10 cellular contexts compared by ENCODE assay signal in the genomic region with DNA sequence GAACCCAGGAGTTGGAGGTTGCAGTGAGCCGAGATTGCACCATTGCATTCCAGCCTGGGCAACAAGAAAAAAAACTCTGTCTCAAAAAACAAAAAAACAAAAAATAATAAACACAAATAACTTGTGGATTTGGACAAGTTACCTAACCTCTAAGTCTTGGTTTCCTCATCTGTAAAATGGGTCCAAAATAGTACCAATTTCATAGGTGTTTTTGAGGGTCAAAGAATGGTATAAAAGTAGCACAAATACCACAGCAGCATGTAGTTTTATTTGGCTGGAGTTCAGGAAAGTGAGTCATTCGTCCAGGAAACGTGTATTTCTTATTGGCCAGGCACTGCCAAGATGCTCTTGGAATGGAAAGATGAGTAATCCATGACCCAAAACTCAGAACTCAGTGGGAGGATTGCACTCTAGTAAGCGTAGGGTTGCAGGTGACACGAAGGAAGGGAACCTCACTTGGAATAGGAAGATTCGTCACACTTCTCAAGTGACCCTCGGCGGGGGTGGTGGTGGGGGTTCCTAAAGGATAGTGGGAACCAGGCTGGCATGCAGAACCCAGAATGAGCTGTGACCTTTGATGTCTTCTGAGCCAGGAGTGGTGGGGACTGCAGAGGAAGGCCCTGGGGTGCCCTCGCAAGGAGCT. TPM values are rescaled to one million over a fixed set of nuclear protein-coding genes. Genes with fewer than 3 reads are reported as not detected.
DNase-seq lines count a peak whose midpoint lies in the region; ATAC-seq and TF ChIP-seq lines count a peak whose summit lies in the region.
"Had no signal": no experiment of that assay in that cellular context is flagged by ENCODE, and none has a peak within 500 bp of the region (broad histone marks: within the 10 kb centered on the region; RNA-seq: fewer than 3 reads in every experiment).

No MANE protein-coding gene starts in this region.

- ATAC-seq in SK-N-SH treated with all-trans-retinoic acid at 6 μM for 48 hours, result peak; percentile 86
- ATAC-seq in stimulated activated effector memory CD8-positive, alpha-beta T cell treated with anti-CD3 and anti-CD28 coated beads, Interleukin-12 subunit alpha, Interleukin-12 subunit beta, amount 100 ng/mL, for 72 hours, result peak; percentile 92
- no peak for ATAC-seq in HG03045 (IDR thresholded peaks at IDR 0.05; ENCODE audit: unreplicated experiment)

- TF ChIP-seq CTCF in foreskin fibroblast (IDR thresholded peaks at IDR 0.05; ENCODE audit: low read depth, low read length), result no peak

- CTCF ChIA-PET in activated CD4-positive, alpha-beta memory T cell treated with anti-CD3 and anti-CD28 coated beads for 36 hours (lab: Charles Lee), result interaction anchor here (0.9 to 1.0 kb wide), 2 partner anchors 9 to 177 kb away, joined by 3 to 7 read pairs; no protein-coding TSS in a partner anchor
- CTCF ChIA-PET in activated CD4-positive, alpha-beta memory T cell treated with anti-CD3 and anti-CD28 coated beads, Interleukin-2, amount 10 ng/mL, durations not matched to agents 7 days and 5 days (lab: Charles Lee), result interaction anchor here (0.7 to 2.7 kb wide), 2 partner anchors 8 kb away, joined by 3 to 17 read pairs; no protein-coding TSS in a partner anchor

- H3K9me3 Mint-ChIP-seq in activated CD4-positive, alpha-beta memory T cell treated with anti-CD3 and anti-CD28 coated beads for 36 hours, result peaks cover 7% of the 10 kb centered on the region
- H3K9me3 Mint-ChIP-seq in activated CD4-positive, alpha-beta memory T cell treated with anti-CD3 and anti-CD28 coated beads, Interleukin-2, amount 10 ng/mL, durations not matched to agents 7 days and 5 days, result peaks cover 3% of the 10 kb centered on the region
- H3K9me3 Mint-ChIP-seq in stimulated activated effector memory CD8-positive, alpha-beta T cell treated with anti-CD3 and anti-CD28 coated beads, Interleukin-12 subunit alpha, Interleukin-12 subunit beta, amount 100 ng/mL, for 72 hours, result no peaks in the 10 kb centered on the region

- peak; percentile 70 for DNase-seq in activated CD4-positive, alpha-beta memory T cell treated with anti-CD3 and anti-CD28 coated beads for 36 hours
- DNase-seq in activated CD4-positive, alpha-beta memory T cell treated with anti-CD3 and anti-CD28 coated beads, Interleukin-2, amount 10 ng/mL, durations not matched to agents 7 days and 5 days, result no peak
- DNase-seq in foreskin fibroblast (peak; percentile 95 to 97), ecto neural progenitor cell (ENCODE audit: low spot score) (no peak), NCI-H1930 (lab: John Stamatoyannopoulos, UW) (no peak)
- no peak for DNase-seq in stimulated activated effector memory CD8-positive, alpha-beta T cell treated with anti-CD3 and anti-CD28 coated beads, Interleukin-12 subunit alpha, Interleukin-12 subunit beta, amount 100 ng/mL, for 72 hours (ENCODE audit: low spot score in 2 of 2)

- H3K27ac Mint-ChIP-seq in activated CD4-positive, alpha-beta memory T cell treated with anti-CD3 and anti-CD28 coated beads for 36 hours, result peak overlapping the region; percentile 16
- no peak overlapping the region for H3K27ac Mint-ChIP-seq in activated CD4-positive, alpha-beta memory T cell treated with anti-CD3 and anti-CD28 coated beads, Interleukin-2, amount 10 ng/mL, durations not matched to agents 7 days and 5 days
- H3K27ac Mint-ChIP-seq in stimulated activated effector memory CD8-positive, alpha-beta T cell treated with anti-CD3 and anti-CD28 coated beads, Interleukin-12 subunit alpha, Interleukin-12 subunit beta, amount 100 ng/mL, for 72 hours, result peak overlapping the region; percentile 35
- H3K27ac Mint-ChIP-seq: IgD-negative memory B cell had no signal

- H3K4me3 Mint-ChIP-seq in activated CD4-positive, alpha-beta memory T cell treated with anti-CD3 and anti-CD28 coated beads for 36 hours, result peak overlapping the region; percentile 7
- H3K4me3 Mint-ChIP-seq in activated CD4-positive, alpha-beta memory T cell treated with anti-CD3 and anti-CD28 coated beads, Interleukin-2, amount 10 ng/mL, durations not matched to agents 7 days and 5 days, result no peak overlapping the region
- no peak overlapping the region for H3K4me3 Mint-ChIP-seq in stimulated activated effector memory CD8-positive, alpha-beta T cell treated with anti-CD3 and anti-CD28 coated beads, Interleukin-12 subunit alpha, Interleukin-12 subunit beta, amount 100 ng/mL, for 72 hours
- H3K4me3 Mint-ChIP-seq: IgD-negative memory B cell had no signal

- peaks cover 53% of the 10 kb centered on the region for H3K4me1 Mint-ChIP-seq in activated CD4-positive, alpha-beta memory T cell treated with anti-CD3 and anti-CD28 coated beads for 36 hours (ENCODE audit: low read depth)
- H3K4me1 Mint-ChIP-seq in activated CD4-positive, alpha-beta memory T cell treated with anti-CD3 and anti-CD28 coated beads, Interleukin-2, amount 10 ng/mL, durations not matched to agents 7 days and 5 days, result peaks cover 35% of the 10 kb centered on the region
- H3K4me1 Mint-ChIP-seq in stimulated activated effector memory CD8-positive, alpha-beta T cell treated with anti-CD3 and anti-CD28 coated beads, Interleukin-12 subunit alpha, Interleukin-12 subunit beta, amount 100 ng/mL, for 72 hours, result peaks cover 27% of the 10 kb centered on the region
- H3K4me1 Mint-ChIP-seq: IgD-negative memory B cell had no signal

- intact Hi-C loops in activated CD4-positive, alpha-beta memory T cell treated with anti-CD3 and anti-CD28 coated beads for 36 hours (cut with micrococcal nuclease), result loop anchor here (2.0 kb wide), 1 partner anchor 73 kb away; no protein-coding TSS in a partner anchor

- peaks cover 2% of the 10 kb centered on the region for H3K27me3 Mint-ChIP-seq in activated CD4-positive, alpha-beta memory T cell treated with anti-CD3 and anti-CD28 coated beads for 36 hours
- peaks cover 10% of the 10 kb centered on the region for H3K27me3 Mint-ChIP-seq in activated CD4-positive, alpha-beta memory T cell treated with anti-CD3 and anti-CD28 coated beads, Interleukin-2, amount 10 ng/mL, durations not matched to agents 7 days and 5 days

- POLR2A ChIA-PET in activated CD4-positive, alpha-beta memory T cell treated with anti-CD3 and anti-CD28 coated beads for 36 hours (lab: Charles Lee), result no interaction called here
- POLR2A ChIA-PET in activated CD4-positive, alpha-beta memory T cell treated with anti-CD3 and anti-CD28 coated beads, Interleukin-2, amount 10 ng/mL, durations not matched to agents 7 days and 5 days (lab: Charles Lee), result no interaction called here

- H3K4me3 ChIP-seq in foreskin fibroblast (ENCODE audit: low read depth in 1 of 2, low read length in 2 of 2), result no peak overlapping the region
- H3K4me3 ChIP-seq: cardiac muscle cell had no signal

- no peaks in the 10 kb centered on the region for H3K36me3 Mint-ChIP-seq in activated CD4-positive, alpha-beta memory T cell treated with anti-CD3 and anti-CD28 coated beads for 36 hours
- H3K36me3 Mint-ChIP-seq in activated CD4-positive, alpha-beta memory T cell treated with anti-CD3 and anti-CD28 coated beads, Interleukin-2, amount 10 ng/mL, durations not matched to agents 7 days and 5 days (ENCODE audit: low read depth), result peaks cover 9% of the 10 kb centered on the region
- no peaks in the 10 kb centered on the region for H3K36me3 Mint-ChIP-seq in stimulated activated effector memory CD8-positive, alpha-beta T cell treated with anti-CD3 and anti-CD28 coated beads, Interleukin-12 subunit alpha, Interleukin-12 subunit beta, amount 100 ng/mL, for 72 hours

TF ChIP-seq in SK-N-SH treated with all-trans-retinoic acid at 6 μM for 48 hours, 23 proteins besides CTCF, POLR2A, EP300 and RAD21:
- TF ChIP-seq ZNF8 (CRISPR knock-in tag; IDR thresholded peaks at IDR 0.05) (peak; percentile 60; the same call in 1 of the 2 replicates), ZFP3 (CRISPR knock-in tag; IDR thresholded peaks at IDR 0.05) (peak; percentile 87), ESRRG (CRISPR knock-in tag; IDR thresholded peaks at IDR 0.05) (no peak), RARB (CRISPR knock-in tag; IDR thresholded peaks at IDR 0.05) (no peak), OSR1 (CRISPR knock-in tag; IDR thresholded peaks at IDR 0.05) (no peak)
- TF ChIP-seq, protein P1, sequence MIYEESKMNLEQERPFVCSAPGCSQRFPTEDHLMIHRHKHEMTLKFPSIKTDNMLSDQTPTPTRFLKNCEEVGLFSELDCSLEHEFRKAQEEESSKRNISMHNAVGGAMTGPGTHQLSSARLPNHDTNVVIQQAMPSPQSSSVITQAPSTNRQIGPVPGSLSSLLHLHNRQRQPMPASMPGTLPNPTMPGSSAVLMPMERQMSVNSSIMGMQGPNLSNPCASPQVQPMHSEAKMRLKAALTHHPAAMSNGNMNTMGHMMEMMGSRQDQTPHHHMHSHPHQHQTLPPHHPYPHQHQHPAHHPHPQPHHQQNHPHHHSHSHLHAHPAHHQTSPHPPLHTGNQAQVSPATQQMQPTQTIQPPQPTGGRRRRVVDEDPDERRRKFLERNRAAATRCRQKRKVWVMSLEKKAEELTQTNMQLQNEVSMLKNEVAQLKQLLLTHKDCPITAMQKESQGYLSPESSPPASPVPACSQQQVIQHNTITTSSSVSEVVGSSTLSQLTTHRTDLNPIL (CRISPR knock-in tag; IDR thresholded peaks at IDR 0.05; ENCODE audit: low read depth), result peak; percentile 65; the same call in 1 of the 2 replicates

RNA-seq across cellular contexts. Expression of a gene that starts 24.4 kb away (rescaled TPM):
- 1 to 10 TPM in 1 of 2 experiments, under 1 TPM in 1; 1.00 to 1.1 TPM for total RNA-seq in activated CD4-positive, alpha-beta memory T cell treated with anti-CD3 and anti-CD28 coated beads for 36 hours
- 1 to 10 TPM; 1.2 to 2.0 TPM for total RNA-seq in activated CD4-positive, alpha-beta memory T cell treated with anti-CD3 and anti-CD28 coated beads, Interleukin-2, amount 10 ng/mL, durations not matched to agents 7 days and 5 days

Comparison
In these comparisons a context has a peak if more than half of its experiments do, and no peak if none do; other contexts are left out.
1. DNase-seq: peak in activated CD4-positive, alpha-beta memory T cell treated with anti-CD3 and anti-CD28 coated beads for 36 hours (single experiment) and foreskin fibroblast (2 of 2); none in activated CD4-positive, alpha-beta memory T cell treated with anti-CD3 and anti-CD28 coated beads, Interleukin-2, amount 10 ng/mL, durations not matched to agents 7 days and 5 days (single experiment), stimulated activated effector memory CD8-positive, alpha-beta T cell treated with anti-CD3 and anti-CD28 coated beads, Interleukin-12 subunit alpha, Interleukin-12 subunit beta, amount 100 ng/mL, for 72 hours (0 of 2), ecto neural progenitor cell (single experiment) and NCI-H1930 (0 of 2).